Comparison of ENCODE assay signal across 1 cellular context in the genomic region with DNA sequence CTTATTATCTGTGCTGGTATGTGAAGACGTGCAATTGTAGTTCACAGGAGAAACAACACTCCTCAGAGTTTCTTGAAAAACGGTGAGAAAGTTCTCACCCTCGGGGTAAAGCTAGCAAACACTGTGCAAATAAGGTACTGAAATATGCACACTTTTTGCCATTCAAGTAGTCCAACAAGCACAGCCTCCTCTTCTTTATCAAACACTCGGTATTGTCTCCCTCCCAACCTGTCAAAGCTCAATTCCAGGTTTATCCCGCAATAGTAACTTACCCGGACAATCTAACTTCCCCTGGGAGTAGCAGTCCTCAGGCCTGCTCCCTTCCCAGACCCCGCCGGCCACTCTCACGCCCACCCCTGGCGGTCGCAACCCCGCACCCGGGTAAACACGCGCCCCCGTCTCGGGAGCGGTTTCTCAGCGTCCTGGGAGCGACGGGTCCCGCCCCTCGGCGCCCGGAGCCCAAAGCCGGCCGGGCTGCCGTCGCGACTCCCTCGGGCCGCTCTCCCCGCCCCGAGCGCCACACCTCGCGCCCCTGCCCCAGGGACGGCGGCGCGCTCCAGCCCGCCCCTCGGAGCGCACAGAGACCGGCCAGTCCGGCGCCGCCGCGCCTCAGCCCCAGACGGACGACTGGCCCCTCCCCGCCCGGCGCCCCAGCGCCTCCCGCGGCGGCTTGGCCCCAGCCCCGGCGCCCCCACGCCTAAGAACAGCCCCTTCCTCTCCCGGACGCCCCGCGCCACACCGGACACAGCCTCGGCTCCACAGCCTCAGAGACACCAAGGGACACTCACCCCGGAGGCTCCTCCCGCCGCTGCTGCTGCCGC.
TF ChIP-seq lines count a peak whose summit lies in the region.

No MANE protein-coding gene starts in this region.

TF ChIP-seq in HepG2, 621 proteins besides CTCF, POLR2A, EP300 and RAD21 (continued from another document and continues in another):
- TF ChIP-seq, protein P1, sequence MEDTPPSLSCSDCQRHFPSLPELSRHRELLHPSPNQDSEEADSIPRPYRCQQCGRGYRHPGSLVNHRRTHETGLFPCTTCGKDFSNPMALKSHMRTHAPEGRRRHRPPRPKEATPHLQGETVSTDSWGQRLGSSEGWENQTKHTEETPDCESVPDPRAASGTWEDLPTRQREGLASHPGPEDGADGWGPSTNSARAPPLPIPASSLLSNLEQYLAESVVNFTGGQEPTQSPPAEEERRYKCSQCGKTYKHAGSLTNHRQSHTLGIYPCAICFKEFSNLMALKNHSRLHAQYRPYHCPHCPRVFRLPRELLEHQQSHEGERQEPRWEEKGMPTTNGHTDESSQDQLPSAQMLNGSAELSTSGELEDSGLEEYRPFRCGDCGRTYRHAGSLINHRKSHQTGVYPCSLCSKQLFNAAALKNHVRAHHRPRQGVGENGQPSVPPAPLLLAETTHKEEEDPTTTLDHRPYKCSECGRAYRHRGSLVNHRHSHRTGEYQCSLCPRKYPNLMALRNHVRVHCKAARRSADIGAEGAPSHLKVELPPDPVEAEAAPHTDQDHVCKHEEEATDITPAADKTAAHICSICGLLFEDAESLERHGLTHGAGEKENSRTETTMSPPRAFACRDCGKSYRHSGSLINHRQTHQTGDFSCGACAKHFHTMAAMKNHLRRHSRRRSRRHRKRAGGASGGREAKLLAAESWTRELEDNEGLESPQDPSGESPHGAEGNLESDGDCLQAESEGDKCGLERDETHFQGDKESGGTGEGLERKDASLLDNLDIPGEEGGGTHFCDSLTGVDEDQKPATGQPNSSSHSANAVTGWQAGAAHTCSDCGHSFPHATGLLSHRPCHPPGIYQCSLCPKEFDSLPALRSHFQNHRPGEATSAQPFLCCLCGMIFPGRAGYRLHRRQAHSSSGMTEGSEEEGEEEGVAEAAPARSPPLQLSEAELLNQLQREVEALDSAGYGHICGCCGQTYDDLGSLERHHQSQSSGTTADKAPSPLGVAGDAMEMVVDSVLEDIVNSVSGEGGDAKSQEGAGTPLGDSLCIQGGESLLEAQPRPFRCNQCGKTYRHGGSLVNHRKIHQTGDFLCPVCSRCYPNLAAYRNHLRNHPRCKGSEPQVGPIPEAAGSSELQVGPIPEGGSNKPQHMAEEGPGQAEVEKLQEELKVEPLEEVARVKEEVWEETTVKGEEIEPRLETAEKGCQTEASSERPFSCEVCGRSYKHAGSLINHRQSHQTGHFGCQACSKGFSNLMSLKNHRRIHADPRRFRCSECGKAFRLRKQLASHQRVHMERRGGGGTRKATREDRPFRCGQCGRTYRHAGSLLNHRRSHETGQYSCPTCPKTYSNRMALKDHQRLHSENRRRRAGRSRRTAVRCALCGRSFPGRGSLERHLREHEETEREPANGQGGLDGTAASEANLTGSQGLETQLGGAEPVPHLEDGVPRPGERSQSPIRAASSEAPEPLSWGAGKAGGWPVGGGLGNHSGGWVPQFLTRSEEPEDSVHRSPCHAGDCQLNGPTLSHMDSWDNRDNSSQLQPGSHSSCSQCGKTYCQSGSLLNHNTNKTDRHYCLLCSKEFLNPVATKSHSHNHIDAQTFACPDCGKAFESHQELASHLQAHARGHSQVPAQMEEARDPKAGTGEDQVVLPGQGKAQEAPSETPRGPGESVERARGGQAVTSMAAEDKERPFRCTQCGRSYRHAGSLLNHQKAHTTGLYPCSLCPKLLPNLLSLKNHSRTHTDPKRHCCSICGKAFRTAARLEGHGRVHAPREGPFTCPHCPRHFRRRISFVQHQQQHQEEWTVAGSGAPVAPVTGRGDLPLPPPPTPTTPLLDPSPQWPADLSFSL (CRISPR knock-in tag; IDR thresholded peaks at IDR 0.05) = no peak
- TF ChIP-seq, protein P2, sequence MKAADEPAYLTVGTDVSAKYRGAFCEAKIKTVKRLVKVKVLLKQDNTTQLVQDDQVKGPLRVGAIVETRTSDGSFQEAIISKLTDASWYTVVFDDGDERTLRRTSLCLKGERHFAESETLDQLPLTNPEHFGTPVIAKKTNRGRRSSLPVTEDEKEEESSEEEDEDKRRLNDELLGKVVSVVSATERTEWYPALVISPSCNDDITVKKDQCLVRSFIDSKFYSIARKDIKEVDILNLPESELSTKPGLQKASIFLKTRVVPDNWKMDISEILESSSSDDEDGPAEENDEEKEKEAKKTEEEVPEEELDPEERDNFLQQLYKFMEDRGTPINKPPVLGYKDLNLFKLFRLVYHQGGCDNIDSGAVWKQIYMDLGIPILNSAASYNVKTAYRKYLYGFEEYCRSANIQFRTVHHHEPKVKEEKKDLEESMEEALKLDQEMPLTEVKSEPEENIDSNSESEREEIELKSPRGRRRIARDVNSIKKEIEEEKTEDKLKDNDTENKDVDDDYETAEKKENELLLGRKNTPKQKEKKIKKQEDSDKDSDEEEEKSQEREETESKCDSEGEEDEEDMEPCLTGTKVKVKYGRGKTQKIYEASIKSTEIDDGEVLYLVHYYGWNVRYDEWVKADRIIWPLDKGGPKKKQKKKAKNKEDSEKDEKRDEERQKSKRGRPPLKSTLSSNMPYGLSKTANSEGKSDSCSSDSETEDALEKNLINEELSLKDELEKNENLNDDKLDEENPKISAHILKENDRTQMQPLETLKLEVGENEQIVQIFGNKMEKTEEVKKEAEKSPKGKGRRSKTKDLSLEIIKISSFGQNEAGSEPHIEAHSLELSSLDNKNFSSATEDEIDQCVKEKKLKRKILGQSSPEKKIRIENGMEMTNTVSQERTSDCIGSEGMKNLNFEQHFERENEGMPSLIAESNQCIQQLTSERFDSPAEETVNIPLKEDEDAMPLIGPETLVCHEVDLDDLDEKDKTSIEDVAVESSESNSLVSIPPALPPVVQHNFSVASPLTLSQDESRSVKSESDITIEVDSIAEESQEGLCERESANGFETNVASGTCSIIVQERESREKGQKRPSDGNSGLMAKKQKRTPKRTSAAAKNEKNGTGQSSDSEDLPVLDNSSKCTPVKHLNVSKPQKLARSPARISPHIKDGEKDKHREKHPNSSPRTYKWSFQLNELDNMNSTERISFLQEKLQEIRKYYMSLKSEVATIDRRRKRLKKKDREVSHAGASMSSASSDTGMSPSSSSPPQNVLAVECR (CRISPR knock-in tag; IDR thresholded peaks at IDR 0.05; ENCODE audit: borderline replicate concordance) = peak; percentile 37; the same call in 1 of the 2 replicates
- TF ChIP-seq ZFP1 (CRISPR knock-in tag; IDR thresholded peaks at IDR 0.05) (no peak), FOXK1 (CRISPR knock-in tag; IDR thresholded peaks at IDR 0.05; ENCODE audit: borderline replicate concordance, low read depth) (peak; percentile 43; the same call in 1 of the 2 replicates), AHR (CRISPR knock-in tag; IDR thresholded peaks at IDR 0.05) (no peak), ZNF44 (CRISPR knock-in tag; IDR thresholded peaks at IDR 0.05) (no peak), KIAA2018 (CRISPR knock-in tag; IDR thresholded peaks at IDR 0.05; ENCODE audit: borderline replicate concordance) (no peak), SMARCC2 (IDR thresholded peaks at IDR 0.05) (no peak), U2AF1 (optimal IDR thresholded peaks at IDR 0.05; ENCODE audit: low read depth, low read length) (no peak), ZNF350 (CRISPR knock-in tag; IDR thresholded peaks at IDR 0.05; ENCODE audit: borderline replicate concordance, low read depth) (no peak), ARNTL (CRISPR knock-in tag; IDR thresholded peaks at IDR 0.05) (no peak), ZNF605 (CRISPR knock-in tag; IDR thresholded peaks at IDR 0.05) (no peak), ZNF441 (CRISPR knock-in tag; IDR thresholded peaks at IDR 0.05; ENCODE audit: borderline replicate concordance) (no peak), MZF1 (CRISPR knock-in tag; IDR thresholded peaks at IDR 0.05; ENCODE audit: borderline replicate concordance) (no peak), KDM5B (CRISPR knock-in tag; IDR thresholded peaks at IDR 0.05; ENCODE audit: borderline replicate concordance) (no peak), ZNF224 (CRISPR knock-in tag; IDR thresholded peaks at IDR 0.05) (no peak), ZNF512B (CRISPR knock-in tag; IDR thresholded peaks at IDR 0.05; ENCODE audit: borderline replicate concordance) (no peak)
- TF ChIP-seq, protein P3, sequence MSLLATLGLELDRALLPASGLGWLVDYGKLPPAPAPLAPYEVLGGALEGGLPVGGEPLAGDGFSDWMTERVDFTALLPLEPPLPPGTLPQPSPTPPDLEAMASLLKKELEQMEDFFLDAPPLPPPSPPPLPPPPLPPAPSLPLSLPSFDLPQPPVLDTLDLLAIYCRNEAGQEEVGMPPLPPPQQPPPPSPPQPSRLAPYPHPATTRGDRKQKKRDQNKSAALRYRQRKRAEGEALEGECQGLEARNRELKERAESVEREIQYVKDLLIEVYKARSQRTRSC (CRISPR knock-in tag; IDR thresholded peaks at IDR 0.05; ENCODE audit: low read depth) = no peak
- TF ChIP-seq, protein P4, sequence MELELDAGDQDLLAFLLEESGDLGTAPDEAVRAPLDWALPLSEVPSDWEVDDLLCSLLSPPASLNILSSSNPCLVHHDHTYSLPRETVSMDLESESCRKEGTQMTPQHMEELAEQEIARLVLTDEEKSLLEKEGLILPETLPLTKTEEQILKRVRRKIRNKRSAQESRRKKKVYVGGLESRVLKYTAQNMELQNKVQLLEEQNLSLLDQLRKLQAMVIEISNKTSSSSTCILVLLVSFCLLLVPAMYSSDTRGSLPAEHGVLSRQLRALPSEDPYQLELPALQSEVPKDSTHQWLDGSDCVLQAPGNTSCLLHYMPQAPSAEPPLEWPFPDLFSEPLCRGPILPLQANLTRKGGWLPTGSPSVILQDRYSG (CRISPR knock-in tag; IDR thresholded peaks at IDR 0.05) = no peak
